Comparison of ENCODE assay signal across 12 cellular contexts in the genomic region with DNA sequence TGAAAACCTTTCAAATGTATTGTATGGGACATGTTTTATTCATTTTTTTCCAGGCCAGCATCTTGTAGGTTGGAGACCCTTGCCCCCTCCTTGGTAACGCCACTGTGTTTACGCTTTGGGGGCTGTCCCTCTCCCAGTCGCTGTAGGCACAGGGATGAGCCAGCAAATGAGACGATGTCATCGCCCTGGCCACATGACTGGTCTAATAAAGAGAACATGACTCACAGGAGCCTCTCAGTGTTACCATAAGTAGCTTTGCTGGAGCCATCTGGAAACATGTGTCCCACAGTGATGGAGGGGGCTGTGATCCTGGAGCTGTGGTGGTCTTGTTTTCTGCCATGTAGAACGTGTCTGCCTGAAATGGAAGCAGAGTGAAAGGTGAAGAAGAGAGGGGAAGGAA.
DNase-seq lines count a peak whose midpoint lies in the region; ATAC-seq and TF ChIP-seq lines count a peak whose summit lies in the region.
"Had no signal": no experiment of that assay in that cellular context is flagged by ENCODE, and none has a peak within 500 bp of the region (broad histone marks: within the 10 kb centered on the region; RNA-seq: fewer than 3 reads in every experiment).

No MANE protein-coding gene starts in this region.

- TF ChIP-seq CTCF in WTC11 (IDR thresholded peaks at IDR 0.05) (no peak), left lung (IDR thresholded peaks at IDR 0.05) (no peak)

- CTCF ChIA-PET in WTC11 (lab: Charles Lee) = interaction anchor here (1.0 kb wide), 1 partner anchor 16 kb away, joined by 4 read pairs; no protein-coding TSS in a partner anchor

- no peak overlapping the region for H3K27ac Mint-ChIP-seq in WTC11
- peak overlapping the region; percentile 66 for H3K27ac Mint-ChIP-seq in stimulated activated naive CD8-positive, alpha-beta T cell treated with anti-CD3 and anti-CD28 coated beads, Interleukin-15, Interleukin-2, amounts not matched to agents 100 ng/mL and 50 ng/mL, for 24 hours

- H3K9me3 Mint-ChIP-seq in WTC11 = no peaks in the 10 kb centered on the region
- no peaks in the 10 kb centered on the region for H3K9me3 Mint-ChIP-seq in stimulated activated naive CD8-positive, alpha-beta T cell treated with anti-CD3 and anti-CD28 coated beads, Interleukin-15, Interleukin-2, amounts not matched to agents 100 ng/mL and 50 ng/mL, for 24 hours

- H3K4me3 ChIP-seq in left lung = no peak overlapping the region

- H3K4me1 Mint-ChIP-seq in WTC11 = peaks cover 2% of the 10 kb centered on the region; the same call in 1 of the 2 replicates
- H3K4me1 Mint-ChIP-seq in stimulated activated naive CD8-positive, alpha-beta T cell treated with anti-CD3 and anti-CD28 coated beads, Interleukin-15, Interleukin-2, amounts not matched to agents 100 ng/mL and 50 ng/mL, for 24 hours (ENCODE audit: low read depth) = peaks cover 36% of the 10 kb centered on the region

- ATAC-seq in WTC11 (no peak), left lung (peak; percentile 25)

- intact Hi-C loops in left lung (cut with DNase I) (no loop called here), posterior cingulate gyrus (cut with DNase I) (no loop called here)

- H3K27me3 ChIP-seq in left lung = no peaks in the 10 kb centered on the region

- H3K4me1 ChIP-seq in left lung = no peaks in the 10 kb centered on the region

- H3K27ac ChIP-seq in left lung = no peak overlapping the region
- H3K27ac ChIP-seq: C4-2B had no signal

- H3K27me3 Mint-ChIP-seq in WTC11 (ENCODE audit: low read depth) = no peaks in the 10 kb centered on the region
- peaks cover 4% of the 10 kb centered on the region for H3K27me3 Mint-ChIP-seq in stimulated activated naive CD8-positive, alpha-beta T cell treated with anti-CD3 and anti-CD28 coated beads, Interleukin-15, Interleukin-2, amounts not matched to agents 100 ng/mL and 50 ng/mL, for 24 hours

- peak; percentile 64 for DNase-seq in activated CD8-positive, alpha-beta memory T cell treated with anti-CD3 and anti-CD28 coated beads for 24 hours
- no peak for DNase-seq in activated CD8-positive, alpha-beta memory T cell treated with anti-CD3 and anti-CD28 coated beads, Interleukin-2, amount 50 U/mL, for 4 hours
- DNase-seq in WTC11 (ENCODE audit: low spot score) (no peak), left lung (no peak), posterior cingulate gyrus (no peak), NCI-H187 (lab: John Stamatoyannopoulos, UW) (no peak), LoVo (ENCODE audit: low spot score) (no peak)
- DNase-seq: activated gamma-delta T cell treated with Interleukin-2 at 50 U/mL for 16 hours, NCI-H146, SW 1271 had no signal

- POLR2A ChIA-PET in WTC11 (lab: Charles Lee) = no interaction called here

- H3K9me3 ChIP-seq in left lung = no peaks in the 10 kb centered on the region

- H3K4me3 Mint-ChIP-seq in WTC11 = no peak overlapping the region
- H3K4me3 Mint-ChIP-seq in stimulated activated naive CD8-positive, alpha-beta T cell treated with anti-CD3 and anti-CD28 coated beads, Interleukin-15, Interleukin-2, amounts not matched to agents 100 ng/mL and 50 ng/mL, for 24 hours = no peak overlapping the region

- H3K36me3 ChIP-seq in left lung = no peaks in the 10 kb centered on the region

- H3K36me3 Mint-ChIP-seq in WTC11 = no peaks in the 10 kb centered on the region
- no peaks in the 10 kb centered on the region for H3K36me3 Mint-ChIP-seq in stimulated activated naive CD8-positive, alpha-beta T cell treated with anti-CD3 and anti-CD28 coated beads, Interleukin-15, Interleukin-2, amounts not matched to agents 100 ng/mL and 50 ng/mL, for 24 hours (ENCODE audit: low read depth)

TF ChIP-seq in WTC11, 78 proteins besides CTCF, POLR2A, EP300 and RAD21:
- TF ChIP-seq ZNF121 (CRISPR knock-in tag; IDR thresholded peaks at IDR 0.05) (no peak), ZNF396 (CRISPR knock-in tag; IDR thresholded peaks at IDR 0.05; ENCODE audit: borderline replicate concordance) (no peak)
- TF ChIP-seq, protein P1, sequence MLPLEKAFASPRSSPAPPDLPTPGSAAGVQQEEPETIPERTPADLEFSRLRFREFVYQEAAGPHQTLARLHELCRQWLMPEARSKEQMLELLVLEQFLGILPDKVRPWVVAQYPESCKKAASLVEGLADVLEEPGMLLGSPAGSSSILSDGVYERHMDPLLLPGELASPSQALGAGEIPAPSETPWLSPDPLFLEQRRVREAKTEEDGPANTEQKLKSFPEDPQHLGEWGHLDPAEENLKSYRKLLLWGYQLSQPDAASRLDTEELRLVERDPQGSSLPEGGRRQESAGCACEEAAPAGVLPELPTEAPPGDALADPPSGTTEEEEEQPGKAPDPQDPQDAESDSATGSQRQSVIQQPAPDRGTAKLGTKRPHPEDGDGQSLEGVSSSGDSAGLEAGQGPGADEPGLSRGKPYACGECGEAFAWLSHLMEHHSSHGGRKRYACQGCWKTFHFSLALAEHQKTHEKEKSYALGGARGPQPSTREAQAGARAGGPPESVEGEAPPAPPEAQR (CRISPR knock-in tag; IDR thresholded peaks at IDR 0.05) = no peak
- TF ChIP-seq, protein P2, sequence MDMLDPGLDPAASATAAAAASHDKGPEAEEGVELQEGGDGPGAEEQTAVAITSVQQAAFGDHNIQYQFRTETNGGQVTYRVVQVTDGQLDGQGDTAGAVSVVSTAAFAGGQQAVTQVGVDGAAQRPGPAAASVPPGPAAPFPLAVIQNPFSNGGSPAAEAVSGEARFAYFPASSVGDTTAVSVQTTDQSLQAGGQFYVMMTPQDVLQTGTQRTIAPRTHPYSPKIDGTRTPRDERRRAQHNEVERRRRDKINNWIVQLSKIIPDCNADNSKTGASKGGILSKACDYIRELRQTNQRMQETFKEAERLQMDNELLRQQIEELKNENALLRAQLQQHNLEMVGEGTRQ (CRISPR knock-in tag; IDR thresholded peaks at IDR 0.05) = peak; percentile 35; the same call in 1 of the 2 replicates
TF ChIP-seq in WTC11: peak in this region for 1.
